In the genomic region with DNA sequence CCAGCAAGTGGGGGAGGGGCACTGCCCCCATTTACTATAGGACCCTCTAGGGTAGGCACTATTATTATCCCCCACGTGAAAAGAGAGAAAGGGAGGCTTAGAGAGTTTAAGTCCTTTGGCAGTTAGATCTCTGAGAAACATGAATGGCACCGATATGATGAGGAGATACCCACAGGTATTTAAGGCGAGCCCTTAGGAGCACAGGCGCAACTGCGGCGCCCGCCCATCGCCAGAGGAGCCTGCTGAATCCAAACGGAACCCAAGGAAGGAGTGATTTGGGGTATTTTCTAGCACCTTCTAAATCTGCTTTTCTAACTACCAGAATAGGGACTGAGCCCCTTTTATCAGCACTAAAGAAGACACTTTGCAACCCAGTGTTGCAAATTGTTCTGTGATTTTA, we compare ENCODE assay signal across 9 cellular contexts. TPM values are rescaled to one million over a fixed set of nuclear protein-coding genes. Genes with fewer than 3 reads are reported as not detected.
"Had no signal": no experiment of that assay in that cellular context is flagged by ENCODE, and none has a peak within 500 bp of the region (broad histone marks: within the 10 kb centered on the region; RNA-seq: fewer than 3 reads in every experiment).

No MANE protein-coding gene starts in this region.

RNA-seq across cellular contexts. Expression of a gene that starts 0.6 kb away (rescaled TPM):
- total RNA-seq: LHCN-M2, MCF 10A, NCI-H460, OCI-LY7, PC-9, Right ventricle myocardium superior, RPMI7951, SJSA1 had no signal
- polyA plus RNA-seq: SK-N-SH had no signal

RNA-seq across cellular contexts. Expression of a gene that starts 11.3 kb away (rescaled TPM):
- total RNA-seq: LHCN-M2, MCF 10A, NCI-H460, PC-9, Right ventricle myocardium superior, RPMI7951, SJSA1 had no signal
- polyA plus RNA-seq: SK-N-SH had no signal
